Comparison of ENCODE assay signal across 19 cellular contexts in genomic region chr11:64248578-64248977, GRCh38. TPM values are rescaled to one million over a fixed set of nuclear protein-coding genes. Genes with fewer than 3 reads are reported as not detected.
DNase-seq lines count a peak whose midpoint lies in the region; ATAC-seq and TF ChIP-seq lines count a peak whose summit lies in the region.
"Had no signal": no experiment of that assay in that cellular context is flagged by ENCODE, and none has a peak within 500 bp of the region (broad histone marks: within the 10 kb centered on the region; RNA-seq: fewer than 3 reads in every experiment).

No MANE protein-coding gene starts in this region.

- no peak for TF ChIP-seq CTCF in natural killer cell (IDR thresholded peaks at IDR 0.05)
- TF ChIP-seq CTCF in activated B cell treated with CpG ODN at 0.5 μM for 24 hours (IDR thresholded peaks at IDR 0.05), result no peak
- no peak for TF ChIP-seq CTCF in coronary artery (IDR thresholded peaks at IDR 0.05)

- no peak overlapping the region for H3K4me2 ChIP-seq in GM23248 (ENCODE audit: unreplicated experiment)

- peak overlapping the region; percentile 85 for H3K4me3 Mint-ChIP-seq in natural killer cell
- H3K4me3 Mint-ChIP-seq in natural killer cell treated with Interleukin-12 subunit alpha and Interleukin-12 subunit beta and Interleukin-15 and Interleukin-18, amount 100 ng/mL, for 72 hours, result no peak overlapping the region
- H3K4me3 Mint-ChIP-seq in activated B cell treated with CpG ODN at 0.5 μM for 24 hours, result peak overlapping the region; percentile 11
- peak overlapping the region; percentile 28 for H3K4me3 Mint-ChIP-seq in memory B cell

- H3K36me3 Mint-ChIP-seq in natural killer cell, result no peaks in the 10 kb centered on the region
- no peaks in the 10 kb centered on the region for H3K36me3 Mint-ChIP-seq in natural killer cell treated with Interleukin-12 subunit alpha and Interleukin-12 subunit beta and Interleukin-15 and Interleukin-18, amount 100 ng/mL, for 72 hours
- H3K36me3 Mint-ChIP-seq in activated B cell treated with CpG ODN at 0.5 μM for 24 hours (ENCODE audit: low read depth), result peaks cover 13% of the 10 kb centered on the region
- H3K36me3 Mint-ChIP-seq in memory B cell, result peaks cover 2% of the 10 kb centered on the region

- CTCF ChIA-PET in activated B cell treated with CpG ODN at 0.5 μM for 24 hours (lab: Charles Lee), result interaction anchor here (1.9 kb wide), 1 partner anchor 44 kb away, joined by 14 read pairs; no protein-coding TSS in a partner anchor

- no peaks in the 10 kb centered on the region for H3K27me3 ChIP-seq in GM23248 (replicated peaks; ENCODE audit: insufficient read depth)
- H3K27me3 ChIP-seq: ascending aorta, heart left ventricle, spleen had no signal

- H4K20me1 ChIP-seq in GM23248 (ENCODE audit: insufficient read depth), result no peaks in the 10 kb centered on the region

- in situ Hi-C loops in GM23248 (cut with MboI), result no loop called here

- 80 to 83% methylated on average over 5 to 7 of the region's 7 CpGs for WGBS in GM23248 (ENCODE audit: low coverage in 1 of 2, low lambda C conversion rate in 2 of 2, missing lambda C conversion rate in 2 of 2), 2 experiments

- H3K79me2 ChIP-seq in GM23248 (ENCODE audit: insufficient read depth), result peaks cover 48% of the 10 kb centered on the region

- H3K27ac ChIP-seq in GM23248 (no peak overlapping the region), coronary artery (no peak overlapping the region)

- H3K4me1 ChIP-seq in GM23248 (ENCODE audit: insufficient read depth), result peaks cover 10% of the 10 kb centered on the region; the same call in 1 of the 2 replicates

- no peaks in the 10 kb centered on the region for H3K9me2 ChIP-seq in GM23248 (ENCODE audit: insufficient read depth)

- no peak overlapping the region for H3K9ac ChIP-seq in GM23248

- no peak overlapping the region for H3K4me3 ChIP-seq in GM23248
- H3K4me3 ChIP-seq in coronary artery, result no peak overlapping the region

- POLR2A ChIA-PET in activated B cell treated with CpG ODN at 0.5 μM for 24 hours (lab: Charles Lee), result interaction anchor here (1.4 kb wide), 1 partner anchor 9 kb away, joined by 3 read pairs; no protein-coding TSS in a partner anchor

- ATAC-seq in natural killer cell (no peak), activated B cell treated with CpG ODN at 0.5 μM for 24 hours (ENCODE audit: low read depth) (no peak), memory B cell (ENCODE audit: low read depth) (no peak), HG03135 (IDR thresholded peaks at IDR 0.05; ENCODE audit: unreplicated experiment) (no peak)
- no peak for ATAC-seq in natural killer cell treated with Interleukin-12 subunit alpha and Interleukin-12 subunit beta and Interleukin-15 and Interleukin-18, amount 100 ng/mL, for 72 hours
- ATAC-seq: heart left ventricle had no signal

- H3K9me3 ChIP-seq in GM23248 (ENCODE audit: low read depth), result no peaks in the 10 kb centered on the region
- H3K9me3 ChIP-seq: ascending aorta, heart left ventricle, spleen had no signal

- no peaks in the 10 kb centered on the region for H3K9me3 Mint-ChIP-seq in natural killer cell
- H3K9me3 Mint-ChIP-seq in natural killer cell treated with Interleukin-12 subunit alpha and Interleukin-12 subunit beta and Interleukin-15 and Interleukin-18, amount 100 ng/mL, for 72 hours, result no peaks in the 10 kb centered on the region
- no peaks in the 10 kb centered on the region for H3K9me3 Mint-ChIP-seq in activated B cell treated with CpG ODN at 0.5 μM for 24 hours
- no peaks in the 10 kb centered on the region for H3K9me3 Mint-ChIP-seq in memory B cell
- H3K9me3 Mint-ChIP-seq: HFFc6 had no signal

- no peak overlapping the region for H2AFZ ChIP-seq in GM23248

- intact Hi-C loops in natural killer cell (cut with micrococcal nuclease), result no loop called here
- intact Hi-C loops in activated B cell treated with CpG ODN at 0.5 μM for 24 hours (cut with micrococcal nuclease), result loop anchor here (10.0 kb wide), 1 partner anchor 526 kb away; the partner anchor contains the start of gene SF1

- no peaks in the 10 kb centered on the region; the same call in 1 of the 2 replicates for H3K36me3 ChIP-seq in GM23248 (ENCODE audit: low read depth)

- peaks cover 14% of the 10 kb centered on the region; the same call in 1 of the 2 replicates for H3F3A ChIP-seq in GM23248 (ENCODE audit: insufficient read depth)

- no peaks in the 10 kb centered on the region for H3K27me3 Mint-ChIP-seq in natural killer cell (ENCODE audit: low read depth in 2 of 2)
- no peaks in the 10 kb centered on the region for H3K27me3 Mint-ChIP-seq in natural killer cell treated with Interleukin-12 subunit alpha and Interleukin-12 subunit beta and Interleukin-15 and Interleukin-18, amount 100 ng/mL, for 72 hours
- no peaks in the 10 kb centered on the region for H3K27me3 Mint-ChIP-seq in activated B cell treated with CpG ODN at 0.5 μM for 24 hours
- H3K27me3 Mint-ChIP-seq in memory B cell, result no peaks in the 10 kb centered on the region

- H3K27ac Mint-ChIP-seq in natural killer cell, result no peak overlapping the region
- no peak overlapping the region for H3K27ac Mint-ChIP-seq in natural killer cell treated with Interleukin-12 subunit alpha and Interleukin-12 subunit beta and Interleukin-15 and Interleukin-18, amount 100 ng/mL, for 72 hours
- peak overlapping the region; percentile 30 for H3K27ac Mint-ChIP-seq in activated B cell treated with CpG ODN at 0.5 μM for 24 hours
- H3K27ac Mint-ChIP-seq in memory B cell, result no peak overlapping the region

- DNase-seq in natural killer cell, result no peak
- no peak for DNase-seq in natural killer cell treated with Interleukin-12 subunit alpha and Interleukin-12 subunit beta and Interleukin-15 and Interleukin-18, amount 100 ng/mL, for 72 hours (ENCODE audit: low spot score)
- DNase-seq in activated B cell treated with CpG ODN at 0.5 μM for 24 hours, result no peak
- no peak for DNase-seq in memory B cell (ENCODE audit: low spot score in 2 of 2)
- DNase-seq in GM23248, result no peak
- no peak for DNase-seq in coronary artery (ENCODE audit: low spot score)
- DNase-seq in mucosa of gallbladder (ENCODE audit: low spot score), result no peak
- DNase-seq: activated effector memory CD4-positive, alpha-beta T cell treated with Interleukin-2 at 50 U/mL for 16 hours; dermis blood vessel endothelial cell; heart left ventricle; HFFc6; KBM-7; kidney glomerular epithelial cell; NCI-H1092 treated with DMSO at 0.1 percent for 48 hours; NCI-H2171; spleen; stimulated activated naive CD4-positive, alpha-beta T cell treated with Interleukin-2 at 50 U/mL for 16 hours had no signal

- H3K4me1 Mint-ChIP-seq in natural killer cell (peaks cover 14 to 44% of the 10 kb centered on the region in 2 donors), activated B cell treated with CpG ODN at 0.5 μM for 24 hours (peaks cover 32% of the 10 kb centered on the region), memory B cell (peaks cover 17% of the 10 kb centered on the region)
- peaks cover 12 to 28% of the 10 kb centered on the region in 2 donors for H3K4me1 Mint-ChIP-seq in natural killer cell treated with Interleukin-12 subunit alpha and Interleukin-12 subunit beta and Interleukin-15 and Interleukin-18, amount 100 ng/mL, for 72 hours (ENCODE audit: low read depth in 2 of 2)

RNA-seq across cellular contexts. Expression of gene PPP1R14B, which starts 1.8 kb away (rescaled TPM):
- total RNA-seq in natural killer cell (10 to 100 TPM; 16.9 to 21.3 (median 21.0) TPM), activated B cell treated with CpG ODN at 0.5 μM for 24 hours (112 and 127 TPM in 2 replicates), mucosa of gallbladder (74.7 TPM)
- total RNA-seq in natural killer cell treated with Interleukin-12 subunit alpha and Interleukin-12 subunit beta and Interleukin-15 and Interleukin-18, amount 100 ng/mL, for 72 hours, result 100 to 1,000 TPM; 130 to 236 TPM
- 231 and 239 TPM in 2 replicates for total RNA-seq in GM23248 (2014; rRNA removed; shearing (Covaris generic))
- 115 and 150 TPM in 2 replicates for polyA plus RNA-seq in GM23248 (2016; fragmentation: Nextera tagmentation; extraction: Ambion mirVana)

RNA-seq across cellular contexts. Expression of gene PLCB3, which starts 2.8 kb away (rescaled TPM):
- 1 to 10 TPM; 5.4 to 7.6 (median 5.5) TPM for total RNA-seq in natural killer cell
- 10 to 100 TPM; 13.9 to 16.4 TPM for total RNA-seq in natural killer cell treated with Interleukin-12 subunit alpha and Interleukin-12 subunit beta and Interleukin-15 and Interleukin-18, amount 100 ng/mL, for 72 hours
- 7.9 and 8.1 TPM in 2 replicates for total RNA-seq in activated B cell treated with CpG ODN at 0.5 μM for 24 hours
- 32.7 and 41.7 TPM in 2 replicates for total RNA-seq in GM23248 (2014; rRNA removed; shearing (Covaris generic))
- 6.5 and 7.5 TPM in 2 replicates for polyA plus RNA-seq in GM23248 (2016; fragmentation: Nextera tagmentation; extraction: Ambion mirVana)
- total RNA-seq in mucosa of gallbladder, result 42.4 TPM

RNA-seq across cellular contexts. Expression of gene FKBP2, which starts 7.7 kb away (rescaled TPM):
- total RNA-seq in natural killer cell (10 to 100 TPM; 26.4 to 39.3 (median 30.3) TPM), activated B cell treated with CpG ODN at 0.5 μM for 24 hours (31.4 and 39.4 TPM in 2 replicates), mucosa of gallbladder (120 TPM)
- 10 to 100 TPM; 33.1 to 53.5 TPM for total RNA-seq in natural killer cell treated with Interleukin-12 subunit alpha and Interleukin-12 subunit beta and Interleukin-15 and Interleukin-18, amount 100 ng/mL, for 72 hours
- total RNA-seq in GM23248 (2014; rRNA removed; shearing (Covaris generic)), result 40.7 and 54.4 TPM in 2 replicates
- 185 and 188 TPM in 2 replicates for polyA plus RNA-seq in GM23248 (2016; fragmentation: Nextera tagmentation; extraction: Ambion mirVana)

RNA-seq across cellular contexts. Expression of gene VEGFB, which starts 14.2 kb away (rescaled TPM):
- 10 to 100 TPM; 30.7 to 38.7 (median 37.3) TPM for total RNA-seq in natural killer cell
- total RNA-seq in natural killer cell treated with Interleukin-12 subunit alpha and Interleukin-12 subunit beta and Interleukin-15 and Interleukin-18, amount 100 ng/mL, for 72 hours, result 10 to 100 TPM; 38.7 to 42.3 TPM
- total RNA-seq in activated B cell treated with CpG ODN at 0.5 μM for 24 hours, result 86.7 and 97.4 TPM in 2 replicates
- 17.7 and 27.8 TPM in 2 replicates for total RNA-seq in GM23248 (2014; rRNA removed; shearing (Covaris generic))
- polyA plus RNA-seq in GM23248 (2016; fragmentation: Nextera tagmentation; extraction: Ambion mirVana), result 21.6 and 22.6 TPM in 2 replicates
- total RNA-seq in mucosa of gallbladder, result 104 TPM

RNA-seq across cellular contexts. Expression of gene DNAJC4, which starts 18.2 kb away (rescaled TPM):
- total RNA-seq in natural killer cell, result 10 to 100 TPM; 45.0 to 47.0 (median 46.6) TPM
- total RNA-seq in natural killer cell treated with Interleukin-12 subunit alpha and Interleukin-12 subunit beta and Interleukin-15 and Interleukin-18, amount 100 ng/mL, for 72 hours, result 10 to 100 TPM; 31.2 to 33.0 TPM
- total RNA-seq in activated B cell treated with CpG ODN at 0.5 μM for 24 hours, result 47.5 and 53.3 TPM in 2 replicates
- 2.7 and 11.0 TPM in 2 replicates for total RNA-seq in GM23248 (2014; rRNA removed; shearing (Covaris generic))
- polyA plus RNA-seq in GM23248 (2016; fragmentation: Nextera tagmentation; extraction: Ambion mirVana), result 33.4 and 34.7 TPM in 2 replicates
- 62.7 TPM for total RNA-seq in mucosa of gallbladder
